Comparison of ENCODE assay signal across 8 cellular contexts in genomic region chr2:27628767-27629709, GRCh38. TPM values are rescaled to one million over a fixed set of nuclear protein-coding genes. Genes with fewer than 3 reads are reported as not detected.
A peak's percentile ranks its signal among the peaks of the same experiment; 100 is the strongest.
DNase-seq lines count a peak whose midpoint lies in the region; ATAC-seq and TF ChIP-seq lines count a peak whose summit lies in the region.

Gene CCDC121 (minus strand): TSS chr2:27629012. CDS start chr2:27627799, 1,213 bp downstream.
Gene GPN1 (plus strand): TSS chr2:27629050. CDS start chr2:27629059, 9 bp downstream.

- H3K9me3 ChIP-seq in right cardiac atrium (ENCODE audit: control insufficient read depth, low read length) = no peaks in the 10 kb centered on the region
- H3K9me3 ChIP-seq in uterus = no peaks in the 10 kb centered on the region

- H3K27ac ChIP-seq in right cardiac atrium (ENCODE audit: low read length) (peak within 1 kb of the TSS; percentile 31), uterus (peak within 1 kb of the TSS; percentile 64 to 68)

- intact Hi-C loops in right cardiac atrium (cut with DNase I) = no loop called here
- intact Hi-C loops in uterus (cut with DNase I; ENCODE audit: low total_unique reads) = no loop called here

- peak; percentile 32 to 52 for TF ChIP-seq POLR2A in uterus (IDR thresholded peaks at IDR 0.05)

- H3K27me3 ChIP-seq in right cardiac atrium (ENCODE audit: control insufficient read depth, insufficient read depth) = no peaks in the 10 kb centered on the region
- H3K27me3 ChIP-seq in uterus = no peaks in the 10 kb centered on the region

- whole genome bisulfite sequencing in right cardiac atrium = under 1% methylated on average over 44 of the region's 44 CpGs

- peak; percentile 99 for ATAC-seq in HG02798 (IDR thresholded peaks at IDR 0.05; ENCODE audit: poor library complexity, unreplicated experiment)
- peak; percentile 97 to 98 for ATAC-seq in right cardiac atrium

- peak; percentile 91 for DNase-seq in GM13976 (ENCODE audit: low spot score)
- peak; percentile 71 for DNase-seq in NCI-H1417 treated with DMSO at 0.1 percent for 48 hours (lab: John Stamatoyannopoulos, UW)
- DNase-seq in SW480 (ENCODE audit: low spot score) = peak; percentile 95
- peak; percentile 92 for DNase-seq in amniotic stem cell (lab: John Stamatoyannopoulos, UW)
- peak; percentile 89 to 93 (median 93) for DNase-seq in right cardiac atrium
- peak; percentile 65 for DNase-seq in pulmonary artery endothelial cell (ENCODE audit: low read depth, low spot score)
- DNase-seq in uterus = peak; percentile 78

- TF ChIP-seq CTCF in GM13976 (IDR thresholded peaks at IDR 0.05; ENCODE audit: borderline replicate concordance, control extremely low read depth, extremely low read depth, insufficient read depth, missing control alignments) (no peak), uterus (IDR thresholded peaks at IDR 0.05) (no peak)

- H3K4me3 ChIP-seq in right cardiac atrium (ENCODE audit: low read length) = peak within 1 kb of the TSS; percentile 92
- H3K4me3 ChIP-seq in uterus = peak within 1 kb of the TSS; percentile 62 to 68

- in situ Hi-C loops in GM13976 (cut with MboI; ENCODE audit: low sequenced_read_pairs, unreplicated experiment) = no loop called here

- peaks cover 3% of the 10 kb centered on the region for H3K4me1 ChIP-seq in right cardiac atrium (ENCODE audit: control insufficient read depth, insufficient read depth, low read length)
- no peaks in the 10 kb centered on the region for H3K4me1 ChIP-seq in uterus

- no peaks in the 10 kb centered on the region for H3K36me3 ChIP-seq in uterus

RNA-seq across cellular contexts. Expression of gene CCDC121, which starts in this region (rescaled TPM):
- total RNA-seq in right cardiac atrium (1 to 10 TPM; 3.1 to 8.1 (median 6.4) TPM), pulmonary artery endothelial cell (1.7 and 2.2 TPM in 2 replicates), uterus (10 to 100 TPM in 1 of 4 donors, 1 to 10 TPM in 3; 3.5 to 12.3 (median 7.3) TPM)
- polyA plus RNA-seq in right cardiac atrium = 4.1 TPM

RNA-seq across cellular contexts. Expression of gene GPN1, which starts in this region (rescaled TPM):
- 10 to 100 TPM; 15.9 to 21.8 (median 17.8) TPM for total RNA-seq in right cardiac atrium
- polyA plus RNA-seq in right cardiac atrium = 15.5 TPM
- total RNA-seq in pulmonary artery endothelial cell = 54.9 and 68.2 TPM in 2 replicates
- total RNA-seq in uterus = 10 to 100 TPM; 13.3 to 38.6 (median 19.7) TPM

Comparison
In these comparisons a context has a peak if more than half of its experiments do, and no peak if none do; other contexts are left out.
1. Peak in every context shown above with its lines: DNase-seq, ATAC-seq, H3K4me3 ChIP-seq and H3K27ac ChIP-seq.